In the genomic region with DNA sequence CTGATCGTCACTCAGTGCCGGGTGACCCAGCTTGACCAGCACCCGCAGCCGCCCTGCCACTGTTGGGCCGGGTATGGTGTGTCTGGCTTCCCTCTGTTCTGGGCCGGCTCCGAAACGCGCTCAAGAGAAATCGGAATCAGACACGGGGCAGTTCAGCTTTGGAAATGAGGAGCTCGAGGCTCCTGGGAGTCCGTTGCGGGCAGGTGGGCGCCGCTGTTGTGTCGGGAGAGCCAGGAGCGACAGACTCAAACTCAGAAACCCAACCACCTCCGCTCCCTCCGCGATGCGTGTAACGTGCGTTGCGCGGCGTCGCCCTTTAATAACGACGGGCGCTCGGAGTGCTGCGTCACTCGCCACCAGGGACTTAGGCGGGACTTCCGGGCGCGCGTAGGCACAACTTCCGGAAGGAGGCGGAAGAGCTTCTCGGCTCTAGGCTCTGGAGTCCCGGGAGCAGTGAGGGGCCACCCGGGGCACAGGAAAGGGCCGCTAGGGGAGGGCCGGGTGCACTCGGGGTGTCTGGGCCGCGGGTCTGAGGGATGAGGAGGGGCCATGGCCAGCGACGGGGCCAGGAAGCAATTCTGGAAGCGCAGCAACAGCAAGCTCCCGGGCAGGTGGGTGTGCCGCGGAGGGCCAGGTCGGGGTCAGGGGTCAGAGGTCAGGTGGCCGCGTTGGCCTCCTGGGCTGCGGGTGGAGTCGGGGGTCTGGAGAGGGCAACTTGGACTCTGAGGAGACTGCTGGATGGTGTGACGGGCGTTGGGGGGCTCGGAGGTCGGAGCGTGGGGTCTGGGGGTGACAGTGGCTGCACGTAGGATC, we compare ENCODE assay signal across 1 cellular context.
TF ChIP-seq lines count a peak whose summit lies in the region.

Gene TBC1D22A (plus strand): TSS at position 413 of the 813 bp plus-strand sequence. CDS start 137 bp downstream, at position 550.

TF ChIP-seq in H1, 55 proteins besides CTCF, POLR2A, EP300 and RAD21 (continued from another document):
- TF ChIP-seq TEAD4 (IDR thresholded peaks at IDR 0.05; ENCODE audit: low read depth, low read length), result no peak
